Comparison of ENCODE assay signal across 21 cellular contexts in genomic region chr18:23196119-23197004, GRCh38.
A peak's percentile ranks its signal among the peaks of the same experiment; 100 is the strongest.
DNase-seq lines count a peak whose midpoint lies in the region; FAIRE-seq and TF ChIP-seq lines count a peak whose summit lies in the region.
"Had no signal": no experiment of that assay in that cellular context is flagged by ENCODE, and none has a peak within 500 bp of the region (broad histone marks: within the 10 kb centered on the region; RNA-seq: fewer than 3 reads in every experiment).

No MANE protein-coding gene starts in this region.

- TF ChIP-seq POLR2A in breast epithelium (IDR thresholded peaks at IDR 0.05) = no peak

- peak overlapping the region; percentile 11 for H3K18ac ChIP-seq in mesendoderm (ENCODE audit: low read length)

- no peak overlapping the region for H2BK15ac ChIP-seq in mesendoderm (replicated peaks; ENCODE audit: low read depth)

- H2BK5ac ChIP-seq in mesendoderm (ENCODE audit: low read length) = no peak overlapping the region

- DNase-seq in NCI-H2227 (lab: John Stamatoyannopoulos, UW; ENCODE audit: unreplicated experiment) (peak; percentile 40), NCI-H2227 treated with DMSO at 0.1 percent for 48 hours (lab: John Stamatoyannopoulos, UW) (no peak), breast epithelium (ENCODE audit: low spot score in 2 of 2) (peak in 1 of 2 donors; percentile 38), mesendoderm (peak; percentile 74), urothelium cell line (ENCODE audit: low spot score) (peak; percentile 13), NCI-H345 treated with DMSO at 0.1 percent for 48 hours (lab: John Stamatoyannopoulos, UW; ENCODE audit: unreplicated experiment) (no peak), GDM1 (lab: John Stamatoyannopoulos, UW) (no peak)
- no peak for DNase-seq in effector memory CD4-positive, alpha-beta T cell
- DNase-seq: activated CD4-positive, alpha-beta memory T cell treated with anti-CD3 and anti-CD28 coated beads, Interleukin-2, amount 10 ng/mL, durations not matched to agents 7 days and 5 days; EL; Kasumi-1; kidney glomerular epithelial cell; naive thymus-derived CD8-positive, alpha-beta T cell; NCI-H1694; stimulated activated CD4-positive, alpha-beta T cell treated with anti-CD3 and anti-CD28 coated beads, Interleukin-4, amount 100 ng/mL, for 4 hours; stimulated activated naive B cell treated with anti-CD40 and anti-IgM and Interleukin-4, amounts not matched to agents 10 μg/mL and 1 μg/mL and 100 μg/mL, for 72 hours had no signal

- H3K56ac ChIP-seq in mesendoderm (ENCODE audit: low read length) = peak overlapping the region; percentile 51

- H3K27me3 ChIP-seq in breast epithelium = no peaks in the 10 kb centered on the region
- no peaks in the 10 kb centered on the region for H3K27me3 ChIP-seq in mesendoderm (ENCODE audit: insufficient read depth, low read length, poor library complexity)
- H3K27me3 ChIP-seq in effector memory CD4-positive, alpha-beta T cell (replicated peaks; ENCODE audit: control insufficient read depth, insufficient read depth, low read length, poor library complexity, severe bottlenecking) = no peaks in the 10 kb centered on the region

- no peaks in the 10 kb centered on the region for H3K79me1 ChIP-seq in mesendoderm (ENCODE audit: low read length)

- no CpG with 5 or more reads among the region's 22 CpGs for WGBS in mesendoderm (ENCODE audit: extremely low coverage, insufficient coverage, low lambda C conversion rate)

- no peak overlapping the region for H4K5ac ChIP-seq in mesendoderm (ENCODE audit: low read length)

- H3K79me2 ChIP-seq in mesendoderm (ENCODE audit: control insufficient read depth, insufficient read depth, low read length) = no peaks in the 10 kb centered on the region

- no peak overlapping the region for H3K4me2 ChIP-seq in mesendoderm (ENCODE audit: low read length)

- no peak for FAIRE-seq in urothelium cell line (lab: Jason Lieb, UNC)
- FAIRE-seq: bronchial epithelial cell, frontal cortex, GM19239 had no signal

- no peak overlapping the region for H3K4me3 ChIP-seq in breast epithelium
- no peak overlapping the region for H3K4me3 ChIP-seq in mesendoderm (ENCODE audit: low read length)
- H3K4me3 ChIP-seq in effector memory CD4-positive, alpha-beta T cell (ENCODE audit: insufficient read depth, low read depth, low read length, poor library complexity, severe bottlenecking) = no peak overlapping the region

- peak overlapping the region; percentile 75 to 78 for H3K27ac ChIP-seq in breast epithelium
- H3K27ac ChIP-seq in mesendoderm (ENCODE audit: low read depth, low read length) = no peak overlapping the region
- no peak overlapping the region for H3K27ac ChIP-seq in effector memory CD4-positive, alpha-beta T cell (ENCODE audit: insufficient read depth, low read length, poor library complexity, severe bottlenecking)
- H3K27ac ChIP-seq: 22Rv1, C4-2B had no signal

- H2AK5ac ChIP-seq in mesendoderm (ENCODE audit: low read length) = no peak overlapping the region

- intact Hi-C loops in breast epithelium (cut with DNase I; ENCODE audit: low total_unique reads) = no loop called here

- H4K8ac ChIP-seq in mesendoderm (ENCODE audit: low read depth, low read length) = no peak overlapping the region

- no peaks in the 10 kb centered on the region for H3K9me3 ChIP-seq in breast epithelium
- no peaks in the 10 kb centered on the region for H3K9me3 ChIP-seq in effector memory CD4-positive, alpha-beta T cell (ENCODE audit: control insufficient read depth, low read length)

- no peak for TF ChIP-seq CTCF in breast epithelium (IDR thresholded peaks at IDR 0.05)

- H3K4me1 ChIP-seq in breast epithelium (peaks cover 0 to 6% of the 10 kb centered on the region in 2 donors), mesendoderm (ENCODE audit: control insufficient read depth, low read depth, low read length) (peaks cover 2% of the 10 kb centered on the region)
- no peaks in the 10 kb centered on the region for H3K4me1 ChIP-seq in effector memory CD4-positive, alpha-beta T cell (ENCODE audit: control insufficient read depth, insufficient read depth, low read length, poor library complexity, severe bottlenecking)

- H3K4ac ChIP-seq in mesendoderm (ENCODE audit: low read depth, low read length) = no peak overlapping the region

- H3K23ac ChIP-seq in mesendoderm (ENCODE audit: low read length) = no peak overlapping the region

- no peak overlapping the region for H2BK120ac ChIP-seq in mesendoderm (ENCODE audit: low read depth, low read length)

- H3K36me3 ChIP-seq in breast epithelium (no peaks in the 10 kb centered on the region), mesendoderm (ENCODE audit: control insufficient read depth, insufficient read depth, low read length) (peaks cover 2% of the 10 kb centered on the region)
- H3K36me3 ChIP-seq in effector memory CD4-positive, alpha-beta T cell (ENCODE audit: control insufficient read depth, insufficient read depth, low read length) = no peaks in the 10 kb centered on the region

- H3K9ac ChIP-seq in mesendoderm (ENCODE audit: low read length) = no peak overlapping the region

Comparison
In these comparisons a context has a peak if more than half of its experiments do, and no peak if none do; other contexts are left out.
1. DNase-seq: peak in NCI-H2227 (single experiment), mesendoderm (single experiment) and urothelium cell line (single experiment); none in NCI-H2227 treated with DMSO at 0.1 percent for 48 hours (single experiment), NCI-H345 treated with DMSO at 0.1 percent for 48 hours (single experiment), GDM1 (single experiment) and effector memory CD4-positive, alpha-beta T cell (0 of 3).
2. H3K27ac ChIP-seq: peak in breast epithelium (2 of 2); none in mesendoderm (single experiment) and effector memory CD4-positive, alpha-beta T cell (single experiment).